1 cellular context compared by ENCODE assay signal in genomic region chr4:23888421-23889319, GRCh38.
TF ChIP-seq lines count a peak whose summit lies in the region.

No MANE protein-coding gene starts in this region.

TF ChIP-seq in HEK293, 187 proteins besides CTCF, POLR2A, EP300 and RAD21 (continued from another document):
- no peak for TF ChIP-seq ZNF518A (tag by site-specific recombination; conservative IDR thresholded peaks at IDR 0.05; ENCODE audit: low read depth)
- no peak for TF ChIP-seq ZNF416 (tag by site-specific recombination; IDR thresholded peaks at IDR 0.05)
- no peak for TF ChIP-seq ZNF26 (tag by site-specific recombination; IDR thresholded peaks at IDR 0.05)
- TF ChIP-seq ZNF248 (tag by site-specific recombination; IDR thresholded peaks at IDR 0.05) = no peak
- TF ChIP-seq ZNF335 (tag by site-specific recombination; conservative IDR thresholded peaks at IDR 0.05) = peak; percentile 42
- TF ChIP-seq ZNF423 (tag by site-specific recombination; IDR thresholded peaks at IDR 0.05) = no peak
- peak; percentile 23; the same call in 1 of the 2 replicates for TF ChIP-seq OSR2 (tag by site-specific recombination; IDR thresholded peaks at IDR 0.05)
- no peak for TF ChIP-seq SETDB1 (IDR thresholded peaks at IDR 0.05; ENCODE audit: insufficient read length, low read length)
- no peak for TF ChIP-seq ZNF654 (tag by site-specific recombination; IDR thresholded peaks at IDR 0.05; ENCODE audit: low read depth)
- TF ChIP-seq ZBTB17 (tag by site-specific recombination; IDR thresholded peaks at IDR 0.05) = peak; percentile 24
- peak; percentile 88 for TF ChIP-seq REST (tag by site-specific recombination; IDR thresholded peaks at IDR 0.05)
- no peak for TF ChIP-seq ZFP3 (tag by site-specific recombination; IDR thresholded peaks at IDR 0.05; ENCODE audit: low read depth)
